Comparison of ENCODE assay signal across 8 cellular contexts in genomic region chr1:156480411-156481192, GRCh38. TPM values are rescaled to one million over a fixed set of nuclear protein-coding genes. Genes with fewer than 3 reads are reported as not detected.
A peak's percentile ranks its signal among the peaks of the same experiment; 100 is the strongest.
DNase-seq lines count a peak whose midpoint lies in the region; ATAC-seq and TF ChIP-seq lines count a peak whose summit lies in the region.

No MANE protein-coding gene starts in this region.

- H3K27me3 ChIP-seq in DND-41 (ENCODE audit: insufficient read depth, low read length, poor library complexity) (no peaks in the 10 kb centered on the region), brain microvascular endothelial cell (replicated peaks) (no peaks in the 10 kb centered on the region)

- H3K79me2 ChIP-seq in DND-41 (ENCODE audit: insufficient read depth, low read length): peaks cover 22% of the 10 kb centered on the region

- TF ChIP-seq CTCF in DND-41 (IDR thresholded peaks at IDR 0.05; ENCODE audit: borderline replicate concordance, extremely low read depth, low read length, poor library complexity, severe bottlenecking): peak; percentile 71
- TF ChIP-seq CTCF in WI38 (IDR thresholded peaks at IDR 0.05; ENCODE audit: low read depth, low read length): peak; percentile 70
- TF ChIP-seq CTCF in brain microvascular endothelial cell (IDR thresholded peaks at IDR 0.05; ENCODE audit: low read depth, low read length, missing control alignments): peak; percentile 89

- H2AFZ ChIP-seq in DND-41 (ENCODE audit: low read depth, low read length): no peak overlapping the region

- H3K4me2 ChIP-seq in DND-41 (ENCODE audit: insufficient read depth, low read length): no peak overlapping the region

- H3K4me3 ChIP-seq in DND-41 (ENCODE audit: low read depth in 1 of 2, low read length in 2 of 2) (no peak overlapping the region), WI38 (ENCODE audit: low read depth, low read length) (no peak overlapping the region), brain microvascular endothelial cell (ENCODE audit: low read depth, low read length) (no peak overlapping the region)

- ATAC-seq in DND-41 (ENCODE audit: insufficient read depth, low read depth): peak; percentile 85
- ATAC-seq in HG03045 (IDR thresholded peaks at IDR 0.05; ENCODE audit: unreplicated experiment): peak; percentile 41
- ATAC-seq in left lobe of liver: peak; percentile 36
- ATAC-seq in GM21528 (IDR thresholded peaks at IDR 0.05; ENCODE audit: low FRiP score, unreplicated experiment): no peak

- DNase-seq in DND-41 (peak; percentile 64), brain microvascular endothelial cell (no peak), left lobe of liver (ENCODE audit: low spot score) (no peak), NCI-H1105 treated with DMSO at 0.1 percent for 48 hours (lab: John Stamatoyannopoulos, UW) (no peak)
- DNase-seq in stimulated activated CD4-positive, alpha-beta T cell treated with anti-CD3 and anti-CD28 coated beads, TNF-alpha, amount 100 ng/mL, for 48 hours (ENCODE audit: low read depth in 3 of 3): peak; percentile 39 to 84 (median 61)

- H3K9me3 ChIP-seq in DND-41 (ENCODE audit: insufficient read depth, low read length, severe bottlenecking): no peaks in the 10 kb centered on the region

- H4K20me1 ChIP-seq in DND-41 (ENCODE audit: insufficient read depth, low read length): peaks cover 40% of the 10 kb centered on the region

- in situ Hi-C loops in brain microvascular endothelial cell (cut with HindIII; ENCODE audit: low pct_ligation_motif_present, low sequenced_read_pairs): no loop called here

- H3K27ac ChIP-seq in DND-41 (ENCODE audit: low read length): no peak overlapping the region
- H3K27ac ChIP-seq in brain microvascular endothelial cell: no peak overlapping the region

- H3K4me1 ChIP-seq in DND-41 (ENCODE audit: insufficient read depth, low read length): no peaks in the 10 kb centered on the region

- H3K36me3 ChIP-seq in DND-41 (ENCODE audit: insufficient read depth, low read length) (peaks cover 80% of the 10 kb centered on the region), brain microvascular endothelial cell (replicated peaks) (peaks cover 73% of the 10 kb centered on the region)

- H3K9ac ChIP-seq in DND-41 (ENCODE audit: low read depth, low read length): no peak overlapping the region

RNA-seq across cellular contexts. Expression of gene MEF2D, which starts 20.0 kb away (rescaled TPM):
- total RNA-seq in left lobe of liver: 17.5 TPM

Comparison
In these comparisons a context has a peak if more than half of its experiments do, and no peak if none do; other contexts are left out.
1. DNase-seq: peak in DND-41 (single experiment) and stimulated activated CD4-positive, alpha-beta T cell treated with anti-CD3 and anti-CD28 coated beads, TNF-alpha, amount 100 ng/mL, for 48 hours (3 of 3); none in brain microvascular endothelial cell (single experiment), left lobe of liver (single experiment) and NCI-H1105 treated with DMSO at 0.1 percent for 48 hours (single experiment).
2. Peak in every context shown above with its lines, with median percentiles within 50 percentile points of each other: CTCF ChIP-seq.